16 cellular contexts compared by ENCODE assay signal in genomic region chr17:6567528-6568185, GRCh38. TPM values are rescaled to one million over a fixed set of nuclear protein-coding genes. Genes with fewer than 3 reads are reported as not detected.
DNase-seq lines count a peak whose midpoint lies in the region; ATAC-seq, FAIRE-seq and TF ChIP-seq lines count a peak whose summit lies in the region.
"Had no signal": no experiment of that assay in that cellular context is flagged by ENCODE, and none has a peak within 500 bp of the region (broad histone marks: within the 10 kb centered on the region; RNA-seq: fewer than 3 reads in every experiment).

No MANE protein-coding gene starts in this region.

- dilution Hi-C loops in keratinocyte (cut with MboI; ENCODE audit: extremely low pct_ligation_motif_present, low sequenced_read_pairs): no loop called here

- intact Hi-C loops in stomach (cut with DNase I; ENCODE audit: low total_unique reads): no loop called here

- H3K27ac ChIP-seq in keratinocyte (ENCODE audit: control insufficient read depth, insufficient read depth, low read length) (peak overlapping the region; percentile 97), stomach (peak overlapping the region in 1 of 5 donors; percentile 54)

- H2AFZ ChIP-seq in keratinocyte (ENCODE audit: control insufficient read depth, low read length): peak overlapping the region; percentile 79

- H3K9ac ChIP-seq in keratinocyte (ENCODE audit: control insufficient read depth, extremely low read depth, insufficient read depth, low read length): peak overlapping the region; percentile 77

- TF ChIP-seq POLR2A in stomach (IDR thresholded peaks at IDR 0.05): no peak

- FAIRE-seq in keratinocyte (lab: Jason Lieb, UNC): peak; percentile 97
- FAIRE-seq: endometrium had no signal

- no peaks in the 10 kb centered on the region for H3K79me2 ChIP-seq in keratinocyte (ENCODE audit: control insufficient read depth, insufficient read depth, low read length)

- no peaks in the 10 kb centered on the region for H4K20me1 ChIP-seq in keratinocyte (ENCODE audit: control insufficient read depth, extremely low read depth, insufficient read depth, low read length)

- no peak for TF ChIP-seq EP300 in stomach (IDR thresholded peaks at IDR 0.05)

- H3K9me3 ChIP-seq in keratinocyte (ENCODE audit: control insufficient read depth, low read depth, low read length) (no peaks in the 10 kb centered on the region), stomach (no peaks in the 10 kb centered on the region)

- H3K36me3 ChIP-seq in keratinocyte (ENCODE audit: control insufficient read depth in 2 of 2, extremely low read depth in 1 of 2, insufficient read depth in 2 of 2, low read length in 2 of 2): no peaks in the 10 kb centered on the region
- H3K36me3 ChIP-seq in stomach: no peaks in the 10 kb centered on the region

- peak; percentile 35 for DNase-seq in NCI-H82 (lab: John Stamatoyannopoulos, UW)
- DNase-seq in NCI-H82 treated with DMSO at 0.1 percent for 48 hours (lab: John Stamatoyannopoulos, UW; ENCODE audit: unreplicated experiment): no peak
- DNase-seq in astrocyte of the hippocampus (ENCODE audit: low read depth, low spot score): peak; percentile 37
- DNase-seq in keratinocyte (ENCODE audit: low read depth, low spot score): no peak
- peak; percentile 49 for DNase-seq in stomach
- DNase-seq in GM19240 (ENCODE audit: insufficient read length, low spot score): no peak
- no peak for DNase-seq in SW 1271 (lab: John Stamatoyannopoulos, UW)
- DNase-seq: activated CD8-positive, alpha-beta memory T cell treated with anti-CD3 and anti-CD28 coated beads, Interleukin-2, amount 50 U/mL, for 48 hours; aorta; DND-41; NCI-H1436 treated with DMSO at 0.1 percent for 48 hours; nucleus accumbens; stimulated activated CD4-positive, alpha-beta T cell treated with anti-CD3 and anti-CD28 coated beads, Interleukin-4, amount 100 ng/mL, for 1 hour; T-helper 9 cell had no signal

- H3K4me1 ChIP-seq in keratinocyte (ENCODE audit: control insufficient read depth, extremely low read depth, insufficient read depth, low read length): peaks cover 20% of the 10 kb centered on the region
- peaks cover 0 to 15% (median 0%) of the 10 kb centered on the region in 4 donors for H3K4me1 ChIP-seq in stomach

- H3K4me2 ChIP-seq in keratinocyte (ENCODE audit: control insufficient read depth, extremely low read depth, insufficient read depth, low read depth, low read length): peak overlapping the region; percentile 91

- 60 to 70% (median 65%) methylated on average over 15 of the region's 15 CpGs for WGBS in stomach, 5 donors

- no peaks in the 10 kb centered on the region for H3K9me1 ChIP-seq in keratinocyte (ENCODE audit: control insufficient read depth, extremely low read depth, insufficient read depth, low read length)

- TF ChIP-seq CTCF in keratinocyte (optimal IDR thresholded peaks at IDR 0.05 in 1 of 3, IDR thresholded peaks at IDR 0.05 in 1 of 3, conservative IDR thresholded peaks at IDR 0.05 in 1 of 3; ENCODE audit: extremely low read depth in 1 of 3, insufficient read depth in 2 of 3, low read length in 3 of 3) (peak in 2 of 3 experiments; percentile 24 to 26), stomach (IDR thresholded peaks at IDR 0.05) (no peak)

- H3K4me3 ChIP-seq in keratinocyte (ENCODE audit: control insufficient read depth in 2 of 3, extremely low read depth in 1 of 3, insufficient read depth in 2 of 3, low read depth in 1 of 3, low read length in 3 of 3) (peak overlapping the region in 2 of 3 experiments; percentile 18 to 63), stomach (no peak overlapping the region)

- no peak for ATAC-seq in HG02759 (IDR thresholded peaks at IDR 0.05; ENCODE audit: unreplicated experiment)

- H3K27me3 ChIP-seq in keratinocyte (ENCODE audit: control insufficient read depth, extremely low read depth, insufficient read depth, low read length) (no peaks in the 10 kb centered on the region), stomach (no peaks in the 10 kb centered on the region)

RNA-seq across cellular contexts. Expression of gene PITPNM3, which starts 11.3 kb away (rescaled TPM):
- 7.7 to 13.6 TPM (median 8.3 TPM) in 3 replicates for polyA plus RNA-seq in keratinocyte
- polyA plus RNA-seq in keratinocyte (2011; ENCODE audit: low read depth): 4.5 TPM
- 7.1 and 10.9 TPM in 2 replicates for polyA plus RNA-seq in keratinocyte (2011; cell fraction: cytosol; rRNA removed)
- polyA plus RNA-seq in keratinocyte (2011; cell fraction: nucleus; rRNA removed): 19.5 and 25.2 TPM in 2 replicates
- 9.0 and 9.4 TPM in 2 replicates for polyA plus RNA-seq in keratinocyte (2012; ENCODE audit: low replicate concordance)
- 11.0 to 20.7 TPM (median 16.5 TPM) in 3 replicates for polyA minus RNA-seq in keratinocyte
- polyA minus RNA-seq in keratinocyte (2011; cell fraction: cytosol; rRNA and poly(A)+ RNA removed): 16.3 TPM
- 15.8 and 17.8 TPM in 2 replicates for polyA minus RNA-seq in keratinocyte (2011; cell fraction: nucleus; rRNA and poly(A)+ RNA removed)
- total RNA-seq in stomach: 10 to 100 TPM in 3 of 5 donors, 1 to 10 TPM in 2; 4.3 to 19.3 (median 13.4) TPM
- 1 to 10 TPM; 1.1 to 4.9 (median 2.4) TPM for polyA plus RNA-seq in stomach

Comparison
In these comparisons a context has a peak if more than half of its experiments do, and no peak if none do; other contexts are left out.
1. DNase-seq: peak in NCI-H82 (single experiment), astrocyte of the hippocampus (single experiment) and stomach (single experiment); none in NCI-H82 treated with DMSO at 0.1 percent for 48 hours (single experiment), keratinocyte (single experiment), GM19240 (single experiment) and SW 1271 (0 of 2).
2. H3K4me3 ChIP-seq: peak in keratinocyte (2 of 3); none in stomach (0 of 4).
3. CTCF ChIP-seq: peak in keratinocyte (2 of 3); none in stomach (0 of 7).